Comparison of ENCODE assay signal across 10 cellular contexts in the genomic region with DNA sequence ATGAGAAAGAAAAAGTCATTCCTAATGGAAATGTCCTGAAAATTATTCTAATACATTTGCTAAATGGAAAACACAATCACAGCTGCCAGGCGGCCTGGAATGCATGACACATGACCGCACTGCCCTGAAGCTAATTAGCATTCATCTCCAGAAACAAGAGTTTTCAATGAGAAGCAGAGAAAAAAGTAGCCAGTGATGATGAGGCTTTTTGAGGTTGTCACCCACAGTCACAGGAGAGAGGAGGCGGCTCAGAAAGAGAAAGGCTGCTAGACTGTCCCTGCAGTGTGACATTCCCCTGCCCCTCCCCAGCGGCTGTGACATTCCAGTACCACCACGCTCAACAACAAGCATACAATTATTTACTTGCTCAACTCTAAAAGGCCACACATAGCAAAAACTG.
DNase-seq lines count a peak whose midpoint lies in the region; ATAC-seq and TF ChIP-seq lines count a peak whose summit lies in the region.
"Had no signal": no experiment of that assay in that cellular context is flagged by ENCODE, and none has a peak within 500 bp of the region (broad histone marks: within the 10 kb centered on the region; RNA-seq: fewer than 3 reads in every experiment).

No MANE protein-coding gene starts in this region.

- H3K4me1 ChIP-seq in GM23338 (ENCODE audit: insufficient read depth) (peaks cover 43% of the 10 kb centered on the region), esophagus squamous epithelium (peaks cover 0 to 12% (median 0%) of the 10 kb centered on the region in 3 donors)
- H3K4me1 ChIP-seq: colonic mucosa had no signal

- H3K27ac Mint-ChIP-seq in GM23338: peak overlapping the region; percentile 70
- H3K27ac Mint-ChIP-seq in T-helper 2 cell treated with Interferon-gamma antibody and Interleukin-4, amounts not matched to agents 5 μg/mL and 100 μg/mL, for 36 hours: no peak overlapping the region

- H3K36me3 ChIP-seq in GM23338 (ENCODE audit: insufficient read depth) (peaks cover 5% of the 10 kb centered on the region; the same call in 1 of the 2 replicates), esophagus squamous epithelium (peaks cover 0 to 49% (median 0%) of the 10 kb centered on the region in 3 donors)
- H3K36me3 ChIP-seq: colonic mucosa had no signal

- ATAC-seq in GM23338 (peak; percentile 58), GM21737 (IDR thresholded peaks at IDR 0.05; ENCODE audit: unreplicated experiment) (no peak)

- H3K9me3 Mint-ChIP-seq in GM23338: peaks cover 14% of the 10 kb centered on the region; the same call in 2 of the 3 replicates
- peaks cover 13% of the 10 kb centered on the region for H3K9me3 Mint-ChIP-seq in T-helper 2 cell treated with Interferon-gamma antibody and Interleukin-4, amounts not matched to agents 5 μg/mL and 100 μg/mL, for 36 hours

- no peaks in the 10 kb centered on the region for H4K20me1 ChIP-seq in GM23338 (replicated peaks; ENCODE audit: insufficient read depth)

- no peak for TF ChIP-seq CTCF in GM23338 (conservative IDR thresholded peaks at IDR 0.05; ENCODE audit: low read depth in 2 of 2)
- TF ChIP-seq CTCF in foreskin fibroblast (IDR thresholded peaks at IDR 0.05; ENCODE audit: low read depth, low read length): no peak
- TF ChIP-seq CTCF in esophagus squamous epithelium (IDR thresholded peaks at IDR 0.05): no peak

- H3K27ac ChIP-seq in GM23338 (ENCODE audit: low read depth) (peak overlapping the region; percentile 58), esophagus squamous epithelium (no peak overlapping the region)
- H3K27ac ChIP-seq: colonic mucosa had no signal

- DNase-seq in GM23338 (ENCODE audit: low spot score): peak; percentile 52
- peak; percentile 27 for DNase-seq in T-helper 2 cell treated with Interferon-gamma antibody and Interleukin-4, amounts not matched to agents 5 μg/mL and 100 μg/mL, for 36 hours (ENCODE audit: low spot score)
- peak; percentile 36 to 74 for DNase-seq in foreskin fibroblast
- DNase-seq in retina: peak; percentile 57
- no peak for DNase-seq in esophagus squamous epithelium (lab: John Stamatoyannopoulos, UW)
- no peak for DNase-seq in NCI-H526 (lab: John Stamatoyannopoulos, UW)
- no peak for DNase-seq in LoVo (ENCODE audit: low spot score)
- DNase-seq: colonic mucosa, NCI-H187 treated with DMSO at 0.1 percent for 48 hours had no signal

- TF ChIP-seq POLR2A in esophagus squamous epithelium (IDR thresholded peaks at IDR 0.05): no peak

- no peaks in the 10 kb centered on the region for H3K9me2 ChIP-seq in GM23338 (ENCODE audit: insufficient read depth)

- H3F3A ChIP-seq in GM23338 (replicated peaks; ENCODE audit: low read depth): no peaks in the 10 kb centered on the region

- H3K36me3 Mint-ChIP-seq in GM23338 (ENCODE audit: low read depth): peaks cover 28% of the 10 kb centered on the region
- H3K36me3 Mint-ChIP-seq in T-helper 2 cell treated with Interferon-gamma antibody and Interleukin-4, amounts not matched to agents 5 μg/mL and 100 μg/mL, for 36 hours (ENCODE audit: low read depth): peaks cover 46% of the 10 kb centered on the region

- 38 to 46% methylated on average over 3 to 4 of the region's 5 CpGs for WGBS in esophagus squamous epithelium, 2 donors

- peaks cover 0 to 20% (median 9%) of the 10 kb centered on the region in 3 donors for H3K9me3 ChIP-seq in esophagus squamous epithelium
- H3K9me3 ChIP-seq: colonic mucosa had no signal

- H3K27me3 Mint-ChIP-seq in GM23338 (ENCODE audit: insufficient read depth, low read depth, poor library complexity): peaks cover 5% of the 10 kb centered on the region
- H3K27me3 Mint-ChIP-seq in T-helper 2 cell treated with Interferon-gamma antibody and Interleukin-4, amounts not matched to agents 5 μg/mL and 100 μg/mL, for 36 hours (ENCODE audit: low read depth): no peaks in the 10 kb centered on the region

- H3K27me3 ChIP-seq in GM23338 (ENCODE audit: insufficient read depth) (no peaks in the 10 kb centered on the region), esophagus squamous epithelium (no peaks in the 10 kb centered on the region)
- H3K27me3 ChIP-seq: colonic mucosa had no signal

- peak overlapping the region; percentile 49 for H3K4me3 ChIP-seq in GM23338
- H3K4me3 ChIP-seq in foreskin fibroblast (ENCODE audit: low read depth in 1 of 2, low read length in 2 of 2): no peak overlapping the region
- no peak overlapping the region for H3K4me3 ChIP-seq in esophagus squamous epithelium
- H3K4me3 ChIP-seq: colonic mucosa had no signal

- peaks cover 38% of the 10 kb centered on the region for H3K4me1 Mint-ChIP-seq in GM23338
- H3K4me1 Mint-ChIP-seq in T-helper 2 cell treated with Interferon-gamma antibody and Interleukin-4, amounts not matched to agents 5 μg/mL and 100 μg/mL, for 36 hours (ENCODE audit: low read depth): peaks cover 57% of the 10 kb centered on the region

- peak overlapping the region; percentile 61; the same call in 1 of the 3 replicates for H3K4me3 Mint-ChIP-seq in GM23338
- H3K4me3 Mint-ChIP-seq in T-helper 2 cell treated with Interferon-gamma antibody and Interleukin-4, amounts not matched to agents 5 μg/mL and 100 μg/mL, for 36 hours: peak overlapping the region; percentile 49

- intact Hi-C loops in esophagus squamous epithelium (cut with DNase I): no loop called here

- peaks cover 4% of the 10 kb centered on the region; the same call in 1 of the 2 replicates for H3K79me2 ChIP-seq in GM23338 (replicated peaks; ENCODE audit: insufficient read depth)

- H3K4me2 ChIP-seq in GM23338: peak overlapping the region; percentile 73

- no peak overlapping the region for H2AFZ ChIP-seq in GM23338

TF ChIP-seq in GM23338, 12 proteins besides CTCF, POLR2A, EP300 and RAD21:
- TF ChIP-seq JUNB (IDR thresholded peaks at IDR 0.05; ENCODE audit: unreplicated experiment) (no peak), STAT1 (IDR thresholded peaks at IDR 0.05; ENCODE audit: unreplicated experiment) (no peak), ZNF114 (CRISPR knock-in tag; IDR thresholded peaks at IDR 0.05) (no peak), EZH2phosphoT487 (IDR thresholded peaks at IDR 0.05; ENCODE audit: unreplicated experiment) (no peak), NANOG (IDR thresholded peaks at IDR 0.05; ENCODE audit: borderline replicate concordance) (no peak)
- TF ChIP-seq, protein P1, sequence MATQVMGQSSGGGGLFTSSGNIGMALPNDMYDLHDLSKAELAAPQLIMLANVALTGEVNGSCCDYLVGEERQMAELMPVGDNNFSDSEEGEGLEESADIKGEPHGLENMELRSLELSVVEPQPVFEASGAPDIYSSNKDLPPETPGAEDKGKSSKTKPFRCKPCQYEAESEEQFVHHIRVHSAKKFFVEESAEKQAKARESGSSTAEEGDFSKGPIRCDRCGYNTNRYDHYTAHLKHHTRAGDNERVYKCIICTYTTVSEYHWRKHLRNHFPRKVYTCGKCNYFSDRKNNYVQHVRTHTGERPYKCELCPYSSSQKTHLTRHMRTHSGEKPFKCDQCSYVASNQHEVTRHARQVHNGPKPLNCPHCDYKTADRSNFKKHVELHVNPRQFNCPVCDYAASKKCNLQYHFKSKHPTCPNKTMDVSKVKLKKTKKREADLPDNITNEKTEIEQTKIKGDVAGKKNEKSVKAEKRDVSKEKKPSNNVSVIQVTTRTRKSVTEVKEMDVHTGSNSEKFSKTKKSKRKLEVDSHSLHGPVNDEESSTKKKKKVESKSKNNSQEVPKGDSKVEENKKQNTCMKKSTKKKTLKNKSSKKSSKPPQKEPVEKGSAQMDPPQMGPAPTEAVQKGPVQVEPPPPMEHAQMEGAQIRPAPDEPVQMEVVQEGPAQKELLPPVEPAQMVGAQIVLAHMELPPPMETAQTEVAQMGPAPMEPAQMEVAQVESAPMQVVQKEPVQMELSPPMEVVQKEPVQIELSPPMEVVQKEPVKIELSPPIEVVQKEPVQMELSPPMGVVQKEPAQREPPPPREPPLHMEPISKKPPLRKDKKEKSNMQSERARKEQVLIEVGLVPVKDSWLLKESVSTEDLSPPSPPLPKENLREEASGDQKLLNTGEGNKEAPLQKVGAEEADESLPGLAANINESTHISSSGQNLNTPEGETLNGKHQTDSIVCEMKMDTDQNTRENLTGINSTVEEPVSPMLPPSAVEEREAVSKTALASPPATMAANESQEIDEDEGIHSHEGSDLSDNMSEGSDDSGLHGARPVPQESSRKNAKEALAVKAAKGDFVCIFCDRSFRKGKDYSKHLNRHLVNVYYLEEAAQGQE (IDR thresholded peaks at IDR 0.05; ENCODE audit: unreplicated experiment): no peak
- TF ChIP-seq, protein P2, sequence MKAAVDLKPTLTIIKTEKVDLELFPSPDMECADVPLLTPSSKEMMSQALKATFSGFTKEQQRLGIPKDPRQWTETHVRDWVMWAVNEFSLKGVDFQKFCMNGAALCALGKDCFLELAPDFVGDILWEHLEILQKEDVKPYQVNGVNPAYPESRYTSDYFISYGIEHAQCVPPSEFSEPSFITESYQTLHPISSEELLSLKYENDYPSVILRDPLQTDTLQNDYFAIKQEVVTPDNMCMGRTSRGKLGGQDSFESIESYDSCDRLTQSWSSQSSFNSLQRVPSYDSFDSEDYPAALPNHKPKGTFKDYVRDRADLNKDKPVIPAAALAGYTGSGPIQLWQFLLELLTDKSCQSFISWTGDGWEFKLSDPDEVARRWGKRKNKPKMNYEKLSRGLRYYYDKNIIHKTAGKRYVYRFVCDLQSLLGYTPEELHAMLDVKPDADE (IDR thresholded peaks at IDR 0.05): no peak

Comparison
In these comparisons a context has a peak if more than half of its experiments do, and no peak if none do; other contexts are left out.
1. DNase-seq: peak in GM23338 (single experiment), T-helper 2 cell treated with Interferon-gamma antibody and Interleukin-4, amounts not matched to agents 5 μg/mL and 100 μg/mL, for 36 hours (single experiment), foreskin fibroblast (2 of 2) and retina (single experiment); none in esophagus squamous epithelium (single experiment), NCI-H526 (0 of 2) and LoVo (single experiment).